ENCODE assay signal across 8 cellular contexts in the genomic region with DNA sequence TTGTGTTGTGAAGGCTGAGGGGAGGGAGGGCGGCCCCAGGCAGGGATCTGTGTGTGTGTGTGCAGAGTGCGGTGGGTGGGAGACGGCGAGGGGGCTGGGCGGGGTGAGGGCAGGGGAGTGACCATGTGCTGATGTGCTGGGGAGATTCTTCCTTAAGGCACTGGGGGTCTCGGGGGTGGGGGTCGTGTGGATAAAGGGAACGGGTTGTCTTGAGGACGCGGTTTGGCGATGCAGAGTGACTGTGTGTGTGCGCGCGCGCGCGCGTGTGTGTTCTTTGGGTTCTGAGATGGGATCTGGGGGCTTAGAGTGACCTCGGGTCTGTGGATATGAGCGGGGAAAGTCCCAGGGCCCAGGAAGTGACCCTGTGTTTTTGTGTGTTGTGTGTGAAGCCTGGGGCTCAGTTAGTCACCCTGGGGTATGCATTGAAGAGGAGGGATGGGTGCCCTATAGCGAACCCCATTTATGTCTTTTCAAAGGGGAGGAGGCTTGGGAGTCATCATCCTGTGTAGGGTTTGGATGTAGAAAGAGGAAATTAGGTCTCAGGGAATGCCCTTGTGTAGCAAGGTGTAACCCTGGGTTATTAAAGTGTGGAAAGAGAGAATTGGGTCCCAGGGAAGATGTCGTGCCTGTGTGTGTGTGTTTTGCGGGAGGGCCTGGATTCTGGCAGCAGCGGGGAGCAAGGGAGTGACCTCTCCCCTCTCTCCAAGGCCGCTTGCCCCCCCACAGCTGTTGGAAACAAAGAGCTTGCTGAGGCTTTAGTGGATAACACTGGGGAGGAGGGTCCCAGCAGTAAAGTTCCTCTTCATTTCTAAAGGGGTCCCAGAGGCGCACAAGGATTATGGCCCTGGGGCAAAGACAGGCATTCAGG. TPM values are rescaled to one million over a fixed set of nuclear protein-coding genes. Genes with fewer than 3 reads are reported as not detected.
DNase-seq lines count a peak whose midpoint lies in the region; ATAC-seq, FAIRE-seq and TF ChIP-seq lines count a peak whose summit lies in the region.

No MANE protein-coding gene starts in this region.

- no peaks in the 10 kb centered on the region for H3F3A ChIP-seq in PC-9 (ENCODE audit: insufficient read depth, low read depth)

- no peaks in the 10 kb centered on the region for H4K20me1 ChIP-seq in PC-9 (ENCODE audit: insufficient read depth)

- no peak for TF ChIP-seq CTCF in PC-9 (conservative IDR thresholded peaks at IDR 0.05)

- no TSS peak for BruUV-seq in PC-9 (replicated peaks; lab: Mats Ljungman, UMichigan)

- CTCF ChIA-PET in PC-9 (lab: Charles Lee), result no interaction called here

- POLR2A ChIA-PET in PC-9 (lab: Charles Lee; ENCODE audit: unreplicated experiment), result no interaction called here

- 34 to 37% methylated on average over 25 to 26 of the region's 26 CpGs for WGBS in esophagus, 2 donors

- H2AFZ ChIP-seq in PC-9, result peak overlapping the region; percentile 88; the same call in 1 of the 2 replicates

- no peaks in the 10 kb centered on the region for H3K79me2 ChIP-seq in PC-9 (ENCODE audit: low read depth)

- H3K27me3 ChIP-seq in PC-9 (ENCODE audit: insufficient read depth, low read depth), result no peaks in the 10 kb centered on the region
- H3K27me3 ChIP-seq in esophagus (ENCODE audit: control insufficient read depth in 1 of 2, insufficient read depth in 2 of 2, low read length in 2 of 2), result peaks cover 0 to 6% of the 10 kb centered on the region in 2 donors

- H3K4me1 ChIP-seq in PC-9 (replicated peaks; ENCODE audit: insufficient read depth) (no peaks in the 10 kb centered on the region), esophagus (ENCODE audit: control insufficient read depth in 2 of 2, insufficient read depth in 2 of 2, low read length in 1 of 2) (peaks cover 2 to 6% of the 10 kb centered on the region in 2 donors)

- intact Hi-C loops in PC-9 (cut with micrococcal nuclease; ENCODE audit: unreplicated experiment), result no loop called here

- H3K9me3 ChIP-seq in PC-9 (ENCODE audit: insufficient read depth, low read depth), result no peaks in the 10 kb centered on the region
- H3K9me3 ChIP-seq in esophagus (ENCODE audit: control insufficient read depth in 2 of 2, insufficient read depth in 1 of 2, low read depth in 1 of 2, low read length in 1 of 2), result peaks cover 0 to 4% of the 10 kb centered on the region in 2 donors

- FAIRE-seq in RCC 7860 (lab: Jason Lieb, UNC), result no peak

- ATAC-seq in GM18870 (IDR thresholded peaks at IDR 0.05; ENCODE audit: unreplicated experiment), result no peak

- no peaks in the 10 kb centered on the region for H3K9me2 ChIP-seq in PC-9 (ENCODE audit: insufficient read depth)

- H3K36me3 ChIP-seq in PC-9 (ENCODE audit: low read depth) (no peaks in the 10 kb centered on the region), esophagus (ENCODE audit: control insufficient read depth in 2 of 2, insufficient read depth in 2 of 2, low read length in 1 of 2) (no peaks in the 10 kb centered on the region)

- no peak overlapping the region for H3K27ac ChIP-seq in PC-9
- no peak overlapping the region for H3K27ac ChIP-seq in esophagus (ENCODE audit: low read depth in 2 of 2, low read length in 1 of 2)

- peak; percentile 29 for DNase-seq in Daoy (ENCODE audit: low read depth)
- DNase-seq in PC-9, result no peak
- DNase-seq in pons (ENCODE audit: low spot score), result peak; percentile 63
- no peak for DNase-seq in NCI-H2107 treated with DMSO at 0.1 percent for 48 hours (lab: John Stamatoyannopoulos, UW; ENCODE audit: unreplicated experiment)
- no peak for DNase-seq in RCC 7860 (ENCODE audit: low spot score)
- DNase-seq in NCI-H345 (lab: John Stamatoyannopoulos, UW), result no peak

- peak overlapping the region; percentile 91 for H3K4me2 ChIP-seq in PC-9

- H3K4me3 ChIP-seq in PC-9 (peak overlapping the region; percentile 61; the same call in 1 of the 2 replicates), esophagus (ENCODE audit: low read depth in 1 of 2, low read length in 2 of 2) (peak overlapping the region; percentile 57 to 73)

RNA-seq across cellular contexts. Expression of a gene that starts 1.4 kb away (rescaled TPM):
- total RNA-seq in Daoy (2014; rRNA removed; shearing (Covaris generic)), result 0.83 and 2.1 TPM in 2 replicates
- 1.1 and 1.7 TPM in 2 replicates for total RNA-seq in PC-9 (2021)
- polyA plus RNA-seq in esophagus, result under 1 TPM in 1 of 2 donors, not detected in 1; 0.02 TPM

RNA-seq across cellular contexts. Expression of a gene that starts 47.4 kb away (rescaled TPM):
- total RNA-seq in Daoy (2014; rRNA removed; shearing (Covaris generic)), result 150 and 171 TPM in 2 replicates
- total RNA-seq in PC-9 (2021), result 40.0 and 53.2 TPM in 2 replicates
- 1 to 10 TPM; 8.5 to 9.1 TPM for polyA plus RNA-seq in esophagus

Comparison
In these comparisons a context has a peak if more than half of its experiments do, and no peak if none do; other contexts are left out.
1. DNase-seq: peak in Daoy (single experiment) and pons (single experiment); none in PC-9 (0 of 2), NCI-H2107 treated with DMSO at 0.1 percent for 48 hours (single experiment), RCC 7860 (single experiment) and NCI-H345 (single experiment).